In genomic region chr5:68965926-68966325, GRCh38 we compare ENCODE assay signal across 20 cellular contexts.
DNase-seq lines count a peak whose midpoint lies in the region; ATAC-seq and TF ChIP-seq lines count a peak whose summit lies in the region.
"Had no signal": no experiment of that assay in that cellular context is flagged by ENCODE, and none has a peak within 500 bp of the region (broad histone marks: within the 10 kb centered on the region; RNA-seq: fewer than 3 reads in every experiment).

No MANE protein-coding gene starts in this region.

- H3K27me3 ChIP-seq in upper lobe of right lung, result no peaks in the 10 kb centered on the region
- H3K27me3 ChIP-seq in right lobe of liver, result no peaks in the 10 kb centered on the region

- H3K27ac Mint-ChIP-seq in activated CD4-positive, alpha-beta T cell treated with anti-CD3 and anti-CD28 coated beads, Interleukin-2, amount 10 ng/mL, durations not matched to agents 24 days and 14 days, result no peak overlapping the region
- H3K27ac Mint-ChIP-seq: CD4-positive, alpha-beta T cell; HFFc6 had no signal

- H3K4me1 ChIP-seq in upper lobe of right lung (no peaks in the 10 kb centered on the region), right lobe of liver (peaks cover 0 to 27% (median 5%) of the 10 kb centered on the region in 4 donors)
- H3K4me1 ChIP-seq: A549, Caco-2 had no signal

- H3K9me3 ChIP-seq in upper lobe of right lung, result no peaks in the 10 kb centered on the region
- H3K9me3 ChIP-seq in right lobe of liver, result no peaks in the 10 kb centered on the region
- H3K9me3 ChIP-seq: A549, Caco-2 had no signal

- H3K4me3 ChIP-seq in upper lobe of right lung, result no peak overlapping the region
- H3K4me3 ChIP-seq in right lobe of liver, result no peak overlapping the region
- H3K4me3 ChIP-seq: A549 had no signal

- no peak for TF ChIP-seq POLR2A in right lobe of liver (IDR thresholded peaks at IDR 0.05)

- no peak for TF ChIP-seq CTCF in upper lobe of right lung (IDR thresholded peaks at IDR 0.05)
- no peak for TF ChIP-seq CTCF in right lobe of liver (IDR thresholded peaks at IDR 0.05)

- peak; percentile 28 for DNase-seq in activated CD4-positive, alpha-beta T cell treated with anti-CD3 and anti-CD28 coated beads, Interleukin-2, amount 10 ng/mL, durations not matched to agents 24 days and 14 days
- no peak for DNase-seq in activated CD4-positive, alpha-beta T cell treated with anti-CD3 and anti-CD28 coated beads for 48 hours
- DNase-seq in caudate nucleus (lab: John Stamatoyannopoulos, UW), result peak in 1 of 61 donors; percentile 13
- no peak for DNase-seq in upper lobe of right lung
- no peak for DNase-seq in activated effector memory CD4-positive, alpha-beta T cell treated with anti-CD3 and anti-CD28 coated beads, Interleukin-2, amount 50 U/mL, for 16 hours
- no peak for DNase-seq in right lobe of liver
- DNase-seq: AML-193; Caco-2; CD4-positive, alpha-beta T cell; DMS153; DMS79; GDM1; HCEC 1CT; HFFc6; KG1 had no signal

- no peak overlapping the region for H3K4me3 Mint-ChIP-seq in activated CD4-positive, alpha-beta T cell treated with anti-CD3 and anti-CD28 coated beads, Interleukin-2, amount 10 ng/mL, durations not matched to agents 24 days and 14 days
- H3K4me3 Mint-ChIP-seq: CD4-positive, alpha-beta T cell; HFFc6 had no signal

- H3K36me3 ChIP-seq in upper lobe of right lung (no peaks in the 10 kb centered on the region), right lobe of liver (no peaks in the 10 kb centered on the region)

- no peaks in the 10 kb centered on the region for H3K36me3 Mint-ChIP-seq in activated CD4-positive, alpha-beta T cell treated with anti-CD3 and anti-CD28 coated beads, Interleukin-2, amount 10 ng/mL, durations not matched to agents 24 days and 14 days (ENCODE audit: low read depth)

- ATAC-seq in upper lobe of right lung, result peak; percentile 6
- ATAC-seq in HG03025 (IDR thresholded peaks at IDR 0.05; ENCODE audit: low FRiP score, unreplicated experiment), result no peak
- ATAC-seq in right lobe of liver, result no peak
- ATAC-seq: A549, HepG2 had no signal

- peaks cover 3% of the 10 kb centered on the region for H3K4me1 Mint-ChIP-seq in activated CD4-positive, alpha-beta T cell treated with anti-CD3 and anti-CD28 coated beads, Interleukin-2, amount 10 ng/mL, durations not matched to agents 24 days and 14 days

- peak overlapping the region; percentile 69 for H3K27ac ChIP-seq in caudate nucleus (ENCODE audit: low read depth, low read length)
- no peak overlapping the region for H3K27ac ChIP-seq in upper lobe of right lung
- H3K27ac ChIP-seq in right lobe of liver, result no peak overlapping the region
- H3K27ac ChIP-seq: 22Rv1, A549, C4-2B had no signal

- peaks cover 3% of the 10 kb centered on the region for H3K27me3 Mint-ChIP-seq in activated CD4-positive, alpha-beta T cell treated with anti-CD3 and anti-CD28 coated beads, Interleukin-2, amount 10 ng/mL, durations not matched to agents 24 days and 14 days

- 75% methylated on average over 3 of the region's 3 CpGs for WGBS in right lobe of liver (ENCODE audit: insufficient coverage, low coverage, low lambda C conversion rate, missing lambda C conversion rate)

- intact Hi-C loops in activated CD4-positive, alpha-beta T cell treated with anti-CD3 and anti-CD28 coated beads, Interleukin-2, amount 10 ng/mL, durations not matched to agents 24 days and 14 days (cut with micrococcal nuclease), result no loop called here
- intact Hi-C loops in upper lobe of right lung (cut with DNase I), result no loop called here
- intact Hi-C loops in right lobe of liver (cut with DNase I), result no loop called here

- no peaks in the 10 kb centered on the region for H3K9me3 Mint-ChIP-seq in activated CD4-positive, alpha-beta T cell treated with anti-CD3 and anti-CD28 coated beads, Interleukin-2, amount 10 ng/mL, durations not matched to agents 24 days and 14 days
- H3K9me3 Mint-ChIP-seq: CD4-positive, alpha-beta T cell; HFFc6 had no signal
